9 cellular contexts compared by ENCODE assay signal in the genomic region with DNA sequence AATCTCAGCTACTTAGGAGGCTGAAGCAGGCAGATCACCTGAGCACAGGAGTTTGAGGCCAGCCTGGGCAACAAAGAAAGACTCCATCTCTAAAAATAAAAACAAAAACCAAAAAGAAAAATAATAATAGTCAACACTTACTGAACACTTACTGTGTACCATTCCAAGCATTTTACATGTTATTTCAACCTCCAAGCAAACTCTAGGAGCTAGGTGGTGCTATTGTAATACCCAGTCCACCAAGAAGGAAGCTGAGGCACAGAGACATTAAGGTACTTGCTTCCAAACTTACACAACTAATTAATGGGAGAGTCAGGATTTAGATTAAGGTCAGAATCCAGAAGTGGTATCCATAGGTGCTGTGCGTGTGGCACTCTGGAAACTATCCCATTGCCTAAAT. TPM values are rescaled to one million over a fixed set of nuclear protein-coding genes. Genes with fewer than 3 reads are reported as not detected.
DNase-seq lines count a peak whose midpoint lies in the region; ATAC-seq, FAIRE-seq and TF ChIP-seq lines count a peak whose summit lies in the region.
"Had no signal": no experiment of that assay in that cellular context is flagged by ENCODE, and none has a peak within 500 bp of the region (broad histone marks: within the 10 kb centered on the region; RNA-seq: fewer than 3 reads in every experiment).

No MANE protein-coding gene starts in this region.

- FAIRE-seq in frontal cortex (lab: Jason Lieb, UNC): no peak

- ATAC-seq in HG02852 (IDR thresholded peaks at IDR 0.05; ENCODE audit: unreplicated experiment): no peak

- in situ Hi-C loops in G401 (cut with HindIII; ENCODE audit: low sequenced_read_pairs): no loop called here

- H3K4me3 ChIP-seq in cardiac fibroblast (replicated peaks in 1 of 2; ENCODE audit: low read depth in 2 of 2, low read length in 2 of 2): no peak overlapping the region

- TF ChIP-seq CTCF in cardiac fibroblast (IDR thresholded peaks at IDR 0.05; ENCODE audit: low read depth, low read length): peak; percentile 68

- peak; percentile 11 for DNase-seq in G401 (ENCODE audit: low spot score)
- peak; percentile 65 for DNase-seq in M059J (ENCODE audit: low read depth)
- peak; percentile 83 to 84 for DNase-seq in cardiac fibroblast (ENCODE audit: low read depth in 2 of 2)
- peak; percentile 46 for DNase-seq in non-pigmented ciliary epithelial cell (ENCODE audit: low read depth)
- no peak for DNase-seq in DMS79 (lab: John Stamatoyannopoulos, UW)
- DNase-seq in frontal cortex (ENCODE audit: low spot score in 2 of 2): no peak
- DNase-seq in central memory CD4-positive, alpha-beta T cell: no peak
- DNase-seq: SIG-M5 had no signal

RNA-seq across cellular contexts. Expression of gene OR6J1, which starts 13.7 kb away (rescaled TPM):
- total RNA-seq in G401 (2014; rRNA removed; shearing (Covaris generic)): not detected in 2 replicates
- total RNA-seq in M059J (2014; rRNA removed; shearing (Covaris generic)): not detected in 2 replicates
- total RNA-seq in frontal cortex: not detected

RNA-seq across cellular contexts. Expression of gene ABHD4, which starts 59.8 kb away (rescaled TPM):
- total RNA-seq in G401 (2014; rRNA removed; shearing (Covaris generic)): 8.1 and 8.9 TPM in 2 replicates
- total RNA-seq in M059J (2014; rRNA removed; shearing (Covaris generic)): 21.7 and 30.5 TPM in 2 replicates
- total RNA-seq in frontal cortex: 2.4 TPM

Comparison
In these comparisons a context has a peak if more than half of its experiments do, and no peak if none do; other contexts are left out.
1. DNase-seq: peak in G401 (single experiment), M059J (single experiment), cardiac fibroblast (2 of 2) and non-pigmented ciliary epithelial cell (single experiment); none in DMS79 (single experiment), frontal cortex (0 of 2) and central memory CD4-positive, alpha-beta T cell (single experiment).